Comparison of ENCODE assay signal across 19 cellular contexts in genomic region chr10:3263747-3264146, GRCh38.
"Had no signal": no experiment of that assay in that cellular context is flagged by ENCODE, and none has a peak within 500 bp of the region (broad histone marks: within the 10 kb centered on the region; RNA-seq: fewer than 3 reads in every experiment).

No MANE protein-coding gene starts in this region.

- H3K4me3 ChIP-seq: gastrocnemius medialis, heart left ventricle, smooth muscle cell, suprapubic skin had no signal

- DNase-seq: activated CD4-positive, alpha-beta T cell treated with anti-CD3 and anti-CD28 coated beads, Interleukin-2, amount 10 ng/mL, durations not matched to agents 24 days and 14 days; activated CD4-positive, CD25-positive, alpha-beta regulatory T cell; activated CD8-positive, alpha-beta memory T cell treated with anti-CD3 and anti-CD28 coated beads, Interleukin-2, amount 50 U/mL, for 48 hours; activated naive CD8-positive, alpha-beta T cell treated with anti-CD3 and anti-CD28 coated beads, Interleukin-2, amount 10 ng/mL, durations not matched to agents 7 days and 5 days; activated T-cell treated with anti-CD3 and anti-CD28 coated beads, Interleukin-2, amount 50 U/mL, for 72 hours; cerebellar nuclear complex; effector CD8-positive, alpha-beta T cell; gastrocnemius medialis; heart left ventricle; left cardiac atrium; naive B cell; nucleus accumbens; posterior cingulate gyrus; stimulated activated naive CD8-positive, alpha-beta T cell treated with anti-CD3 and anti-CD28 coated beads, Interleukin-15, Interleukin-2, amounts not matched to agents 100 U/mL and 50 U/mL, for 24 hours; T-helper 17 cell had no signal

- ATAC-seq: activated T-cell treated with anti-CD3 and anti-CD28 coated beads, Interleukin-2, amount 50 U/mL, for 72 hours; stimulated activated naive CD8-positive, alpha-beta T cell treated with anti-CD3 and anti-CD28 coated beads, Interleukin-15, Interleukin-2, amounts not matched to agents 100 U/mL and 50 U/mL, for 24 hours; T-helper 17 cell had no signal

- H3K4me3 Mint-ChIP-seq: activated CD4-positive, alpha-beta T cell treated with anti-CD3 and anti-CD28 coated beads, Interleukin-2, amount 10 ng/mL, durations not matched to agents 24 days and 14 days; activated naive CD8-positive, alpha-beta T cell treated with anti-CD3 and anti-CD28 coated beads, Interleukin-2, amount 10 ng/mL, durations not matched to agents 7 days and 5 days; activated T-cell treated with anti-CD3 and anti-CD28 coated beads, Interleukin-2, amount 50 U/mL, for 72 hours; naive B cell; T-helper 17 cell had no signal

- H3K36me3 ChIP-seq: gastrocnemius medialis, heart left ventricle, suprapubic skin had no signal

- H3K4me1 ChIP-seq: suprapubic skin had no signal

- FAIRE-seq: TTC549 had no signal

- H3K9me3 Mint-ChIP-seq: activated CD4-positive, alpha-beta T cell treated with anti-CD3 and anti-CD28 coated beads, Interleukin-2, amount 10 ng/mL, durations not matched to agents 24 days and 14 days; activated naive CD8-positive, alpha-beta T cell treated with anti-CD3 and anti-CD28 coated beads, Interleukin-2, amount 10 ng/mL, durations not matched to agents 7 days and 5 days; activated T-cell treated with anti-CD3 and anti-CD28 coated beads, Interleukin-2, amount 50 U/mL, for 72 hours had no signal

- H3K36me3 Mint-ChIP-seq: activated naive CD8-positive, alpha-beta T cell treated with anti-CD3 and anti-CD28 coated beads, Interleukin-2, amount 10 ng/mL, durations not matched to agents 7 days and 5 days; naive B cell had no signal

- H3K9me3 ChIP-seq: gastrocnemius medialis, heart left ventricle, suprapubic skin had no signal

- H3K4me2 ChIP-seq: smooth muscle cell had no signal

- H3K27me3 ChIP-seq: gastrocnemius medialis, heart left ventricle, suprapubic skin had no signal

- H3K27ac Mint-ChIP-seq: activated CD4-positive, alpha-beta T cell treated with anti-CD3 and anti-CD28 coated beads, Interleukin-2, amount 10 ng/mL, durations not matched to agents 24 days and 14 days; activated T-cell treated with anti-CD3 and anti-CD28 coated beads, Interleukin-2, amount 50 U/mL, for 72 hours; naive B cell; T-helper 17 cell had no signal

- H3K27ac ChIP-seq: epithelial cell of prostate had no signal
